ENCODE assay signal across 21 cellular contexts in genomic region chr5:73459366-73459765, GRCh38. TPM values are rescaled to one million over a fixed set of nuclear protein-coding genes. Genes with fewer than 3 reads are reported as not detected.
A peak's percentile ranks its signal among the peaks of the same experiment; 100 is the strongest.
DNase-seq lines count a peak whose midpoint lies in the region; ATAC-seq, FAIRE-seq and TF ChIP-seq lines count a peak whose summit lies in the region.
"Had no signal": no experiment of that assay in that cellular context is flagged by ENCODE, and none has a peak within 500 bp of the region (broad histone marks: within the 10 kb centered on the region; RNA-seq: fewer than 3 reads in every experiment).

No MANE protein-coding gene starts in this region.

- dilution Hi-C loops in mammary epithelial cell (cut with HindIII; ENCODE audit: low sequenced_read_pairs): no loop called here

- 31% methylated on average over 1 of the region's 1 CpG for WGBS in mammary epithelial cell (ENCODE audit: low coverage, missing lambda C conversion rate)
- WGBS in body of pancreas, 2 donors: 57 to 67% methylated on average over 1 of the region's 1 CpG

- CTCF ChIA-PET in MCF 10A (lab: Yijun Ruan, JAX) (interaction anchor here (0.6 to 1.1 kb wide), 3 partner anchors 8 to 157 kb away, joined by 3 to 6 read pairs (median 4); no protein-coding TSS in a partner anchor), mammary epithelial cell (lab: Charles Lee; ENCODE audit: low non-redundant PET) (no interaction called here)

- in situ Hi-C loops in mammary epithelial cell (cut with MboI; ENCODE audit: low sequenced_read_pairs in 2 of 2): no loop called here

- peak; percentile 12 for DNase-seq in MCF 10A (ENCODE audit: unreplicated experiment)
- no peak for DNase-seq in mammary epithelial cell
- DNase-seq in astrocyte of the hippocampus (ENCODE audit: low read depth, low spot score): peak; percentile 17
- peak; percentile 62 for DNase-seq in kidney glomerular epithelial cell (lab: John Stamatoyannopoulos, UW)
- no peak for DNase-seq in GM12891 (ENCODE audit: insufficient read length, low spot score)
- DNase-seq in stimulated activated naive CD8-positive, alpha-beta T cell treated with anti-CD3 and anti-CD28 coated beads, Interleukin-15, amount 100 ng/mL, for 72 hours: no peak
- DNase-seq in body of pancreas: no peak
- DNase-seq in SW 1271 (lab: John Stamatoyannopoulos, UW): no peak
- DNase-seq: 8988T, C1 segment of cervical spinal cord, GOT3, HFFc6, KG1, MM.1S, NCI-H1105 treated with DMSO at 0.1 percent for 48 hours, NCI-H1930, NCI-H2171 treated with DMSO at 0.1 percent for 48 hours, NCI-H510A, NCI-H82, Right ventricle myocardium superior had no signal

- no peak overlapping the region for H3K4me2 ChIP-seq in mammary epithelial cell (ENCODE audit: insufficient read depth, low read depth, low read length)

- POLR2A ChIA-PET in MCF 10A (lab: Yijun Ruan, JAX): interaction anchor here (1.4 kb wide), 1 partner anchor 39 kb away, joined by 3 read pairs; the partner anchor contains the start of gene BTF3

- no peak overlapping the region for H2AFZ ChIP-seq in mammary epithelial cell (ENCODE audit: low read depth, low read length)

- intact Hi-C loops in MCF 10A (cut with micrococcal nuclease): loop anchor here (10.0 kb wide), 2 partner anchors 75 to 505 kb away; partner anchors contain the start of gene FCHO2
- intact Hi-C loops in mammary epithelial cell (cut with micrococcal nuclease): no loop called here
- intact Hi-C loops in body of pancreas (cut with DNase I): no loop called here

- H3K36me3 Mint-ChIP-seq in MCF 10A (ENCODE audit: insufficient read depth, unreplicated experiment): no peaks in the 10 kb centered on the region

- H3K27me3 ChIP-seq in mammary epithelial cell (ENCODE audit: insufficient read depth, low read length) (no peaks in the 10 kb centered on the region), body of pancreas (no peaks in the 10 kb centered on the region)

- H3K36me3 ChIP-seq in mammary epithelial cell (ENCODE audit: insufficient read depth, low read length): no peaks in the 10 kb centered on the region
- H3K36me3 ChIP-seq in body of pancreas (replicated peaks in 1 of 2; ENCODE audit: insufficient read depth in 1 of 2, low read depth in 2 of 2): no peaks in the 10 kb centered on the region

- no peak for FAIRE-seq in GM12891 (lab: Jason Lieb, UNC)
- FAIRE-seq: G401.6 had no signal

- TF ChIP-seq POLR2A in GM12891 (IDR thresholded peaks at IDR 0.05; ENCODE audit: low read depth, low read length) (no peak), body of pancreas (IDR thresholded peaks at IDR 0.05) (no peak)

- H3K4me3 ChIP-seq in mammary epithelial cell (replicated peaks in 1 of 3; ENCODE audit: insufficient read depth in 1 of 3, low read depth in 2 of 3, low read length in 3 of 3): no peak overlapping the region
- no peak overlapping the region for H3K4me3 ChIP-seq in body of pancreas

- no peak overlapping the region for H3K27ac Mint-ChIP-seq in MCF 10A (ENCODE audit: low read depth, unreplicated experiment)
- no peak overlapping the region for H3K27ac Mint-ChIP-seq in stimulated activated naive CD8-positive, alpha-beta T cell treated with anti-CD3 and anti-CD28 coated beads, Interleukin-15, amount 100 ng/mL, for 72 hours
- H3K27ac Mint-ChIP-seq: HFFc6 had no signal

- H4K20me1 ChIP-seq in mammary epithelial cell (ENCODE audit: insufficient read depth, low read length): no peaks in the 10 kb centered on the region

- no peak overlapping the region for H3K9ac ChIP-seq in mammary epithelial cell (ENCODE audit: insufficient read depth, low read length)

- no peak overlapping the region for H3K4me3 Mint-ChIP-seq in MCF 10A (ENCODE audit: unreplicated experiment)
- H3K4me3 Mint-ChIP-seq in stimulated activated naive CD8-positive, alpha-beta T cell treated with anti-CD3 and anti-CD28 coated beads, Interleukin-15, amount 100 ng/mL, for 72 hours: no peak overlapping the region
- H3K4me3 Mint-ChIP-seq: HFFc6 had no signal

- no peaks in the 10 kb centered on the region for H3K9me3 ChIP-seq in mammary epithelial cell (replicated peaks; ENCODE audit: insufficient read depth, low read length)
- H3K9me3 ChIP-seq in body of pancreas: no peaks in the 10 kb centered on the region

- H3K27ac ChIP-seq in mammary epithelial cell (ENCODE audit: insufficient read depth, low read depth, low read length): no peak overlapping the region
- H3K27ac ChIP-seq in body of pancreas: no peak overlapping the region

- H3K4me1 ChIP-seq in mammary epithelial cell (ENCODE audit: insufficient read depth, low read length) (no peaks in the 10 kb centered on the region), body of pancreas (no peaks in the 10 kb centered on the region)

- no peak for TF ChIP-seq CTCF in MCF 10A (IDR thresholded peaks at IDR 0.05; ENCODE audit: unreplicated experiment)
- TF ChIP-seq CTCF in mammary epithelial cell (conservative IDR thresholded peaks at IDR 0.05 in 1 of 2, IDR thresholded peaks at IDR 0.05 in 1 of 2; ENCODE audit: extremely low read depth in 1 of 2, insufficient read depth in 1 of 2, low read depth in 1 of 2, low read length in 2 of 2): no peak
- TF ChIP-seq CTCF in body of pancreas (IDR thresholded peaks at IDR 0.05): no peak

- BruUV-seq in MCF 10A (replicated peaks; lab: Mats Ljungman, UMichigan) (no TSS peak), mammary epithelial cell (replicated peaks; lab: Mats Ljungman, UMichigan) (no TSS peak)

- H3K27me3 Mint-ChIP-seq in MCF 10A (ENCODE audit: insufficient read depth, unreplicated experiment): no peaks in the 10 kb centered on the region
- H3K27me3 Mint-ChIP-seq in stimulated activated naive CD8-positive, alpha-beta T cell treated with anti-CD3 and anti-CD28 coated beads, Interleukin-15, amount 100 ng/mL, for 72 hours: peaks cover 61% of the 10 kb centered on the region

- no peaks in the 10 kb centered on the region for H3K79me2 ChIP-seq in mammary epithelial cell (ENCODE audit: insufficient read depth, low read length)

- no peaks in the 10 kb centered on the region for H3K4me1 Mint-ChIP-seq in MCF 10A (ENCODE audit: insufficient read depth, unreplicated experiment)
- H3K4me1 Mint-ChIP-seq in stimulated activated naive CD8-positive, alpha-beta T cell treated with anti-CD3 and anti-CD28 coated beads, Interleukin-15, amount 100 ng/mL, for 72 hours: no peaks in the 10 kb centered on the region

- H3K9me3 Mint-ChIP-seq in MCF 10A (ENCODE audit: unreplicated experiment): no peaks in the 10 kb centered on the region
- no peaks in the 10 kb centered on the region for H3K9me3 Mint-ChIP-seq in stimulated activated naive CD8-positive, alpha-beta T cell treated with anti-CD3 and anti-CD28 coated beads, Interleukin-15, amount 100 ng/mL, for 72 hours
- H3K9me3 Mint-ChIP-seq: HFFc6 had no signal

- no peak for ATAC-seq in stimulated activated naive CD8-positive, alpha-beta T cell treated with anti-CD3 and anti-CD28 coated beads, Interleukin-15, amount 100 ng/mL, for 72 hours
- ATAC-seq in body of pancreas: no peak

TF ChIP-seq in GM12891, 5 proteins besides CTCF, POLR2A, EP300 and RAD21:
- no peak for TF ChIP-seq POLR2AphosphoS5 (IDR thresholded peaks at IDR 0.05; ENCODE audit: low read depth, low read length)
TF ChIP-seq in GM12891: peak in this region for 0.

RNA-seq across cellular contexts. Expression of gene FOXD1, which starts 10.8 kb away (rescaled TPM):
- 46.4 and 50.9 TPM in 2 replicates for total RNA-seq in MCF 10A (2022)
- 10 to 100 TPM in 1 of 2 donors, 1 to 10 TPM in 1; 1.2 to 58.1 TPM for total RNA-seq in mammary epithelial cell
- 4.3 TPM for polyA plus RNA-seq in mammary epithelial cell
- 6.3 TPM for polyA minus RNA-seq in mammary epithelial cell
- polyA plus RNA-seq in GM12891 (2012; ENCODE audit: low read depth, missing spikeins): 0.04 TPM
- not detected for total RNA-seq in body of pancreas
- total RNA-seq: Right ventricle myocardium superior had no signal

RNA-seq across cellular contexts. Expression of gene BTF3, which starts 38.9 kb away (rescaled TPM):
- total RNA-seq in MCF 10A (2022) (937 and 946 TPM in 2 replicates), mammary epithelial cell (100 to 1,000 TPM; 365 to 681 TPM), body of pancreas (100 to 1,000 TPM; 147 to 346 TPM)
- 522 TPM for polyA plus RNA-seq in mammary epithelial cell
- 321 TPM for polyA minus RNA-seq in mammary epithelial cell
- 946 TPM for polyA plus RNA-seq in GM12891 (2012; ENCODE audit: low read depth, missing spikeins)

Comparison
In these comparisons a context has a peak if more than half of its experiments do, and no peak if none do; other contexts are left out.
1. DNase-seq: peak in MCF 10A (single experiment), astrocyte of the hippocampus (single experiment) and kidney glomerular epithelial cell (single experiment); none in mammary epithelial cell (single experiment), GM12891 (single experiment), stimulated activated naive CD8-positive, alpha-beta T cell treated with anti-CD3 and anti-CD28 coated beads, Interleukin-15, amount 100 ng/mL, for 72 hours (0 of 2), body of pancreas (0 of 4) and SW 1271 (0 of 2).